ENCODE assay signal across 8 cellular contexts in genomic region chr5:80255425-80255751, GRCh38. TPM values are rescaled to one million over a fixed set of nuclear protein-coding genes. Genes with fewer than 3 reads are reported as not detected.
DNase-seq lines count a peak whose midpoint lies in the region; ATAC-seq, FAIRE-seq and TF ChIP-seq lines count a peak whose summit lies in the region.

No MANE protein-coding gene starts in this region.

- peak overlapping the region; percentile 68; the same call in 1 of the 2 replicates for H2BK5ac ChIP-seq in H1 (ENCODE audit: low read depth, low read length)
- H2BK5ac ChIP-seq in mesendoderm (ENCODE audit: low read length) = no peak overlapping the region

- POLR2A ChIA-PET in H1 (lab: Charles Lee; ENCODE audit: partially characterized antibody) = interaction anchor here (0.9 to 6.0 kb wide), 19 partner anchors 10 to 162 kb away, joined by 3 to 113 read pairs (median 7); partner anchors contain the start of gene ZFYVE16

- no peak for FAIRE-seq in H1 (lab: Jason Lieb, UNC)

- peak overlapping the region; percentile 55 for H3K56ac ChIP-seq in H1 (replicated peaks; ENCODE audit: insufficient read length, low read depth, low read length)
- peak overlapping the region; percentile 88 for H3K56ac ChIP-seq in mesendoderm (ENCODE audit: low read length)

- DNase-seq in ELF-1 (ENCODE audit: low read depth, low spot score) (peak; percentile 55), HuH-7.5 (ENCODE audit: low spot score) (peak; percentile 54), H1 (ENCODE audit: low read depth in 1 of 2, low spot score in 2 of 2) (no peak), mesendoderm (peak; percentile 63), T-helper 9 cell (no peak)
- DNase-seq in stimulated activated naive CD8-positive, alpha-beta T cell treated with anti-CD3 and anti-CD28 coated beads, Interleukin-15, amount 100 ng/mL, for 72 hours = peak in 1 of 2 donors; percentile 58

- H2BK20ac ChIP-seq in H1 (ENCODE audit: low read length) = no peak overlapping the region

- no peak for TF ChIP-seq CTCF in WI38 (IDR thresholded peaks at IDR 0.05; ENCODE audit: low read depth, low read length)
- no peak for TF ChIP-seq CTCF in H1 (IDR thresholded peaks at IDR 0.05; ENCODE audit: control extremely low read depth in 1 of 3, insufficient read depth in 1 of 3, low read depth in 1 of 3, low read length in 3 of 3)

- peaks cover 7 to 30% (median 24%) of the 10 kb centered on the region in 4 experiments for H3K4me1 ChIP-seq in H1 (replicated peaks in 1 of 4; ENCODE audit: control insufficient read depth in 3 of 4, insufficient read depth in 4 of 4, low read length in 3 of 4)
- H3K4me1 ChIP-seq in mesendoderm (ENCODE audit: control insufficient read depth, low read depth, low read length) = peaks cover 11% of the 10 kb centered on the region

- H2AK5ac ChIP-seq in H1 (ENCODE audit: low read depth, low read length) = no peak overlapping the region
- no peak overlapping the region for H2AK5ac ChIP-seq in mesendoderm (ENCODE audit: low read length)

- peak overlapping the region; percentile 90 to 96 for H3K4me2 ChIP-seq in H1 (ENCODE audit: insufficient read depth in 1 of 2, low read depth in 2 of 2, low read length in 2 of 2)
- H3K4me2 ChIP-seq in mesendoderm (ENCODE audit: low read length) = peak overlapping the region; percentile 62

- no peak overlapping the region for H3K14ac ChIP-seq in H1 (ENCODE audit: insufficient read length)

- peak overlapping the region; percentile 89 to 93 for H3K27ac Mint-ChIP-seq in stimulated activated naive CD8-positive, alpha-beta T cell treated with anti-CD3 and anti-CD28 coated beads, Interleukin-15, amount 100 ng/mL, for 72 hours

- peaks cover 16% of the 10 kb centered on the region for H3K23me2 ChIP-seq in H1 (ENCODE audit: low read depth, low read length)

- H4K5ac ChIP-seq in H1 (ENCODE audit: insufficient read length, low read depth, low read length) (no peak overlapping the region), mesendoderm (ENCODE audit: low read length) (no peak overlapping the region)

- no peak overlapping the region for H2AFZ ChIP-seq in H1 (ENCODE audit: low read length)

- peak overlapping the region; percentile 81 to 99 for H3K4me3 Mint-ChIP-seq in stimulated activated naive CD8-positive, alpha-beta T cell treated with anti-CD3 and anti-CD28 coated beads, Interleukin-15, amount 100 ng/mL, for 72 hours

- H3K4me1 Mint-ChIP-seq in stimulated activated naive CD8-positive, alpha-beta T cell treated with anti-CD3 and anti-CD28 coated beads, Interleukin-15, amount 100 ng/mL, for 72 hours = peaks cover 53% of the 10 kb centered on the region

- H3K79me2 ChIP-seq in H1 (ENCODE audit: control insufficient read depth in 1 of 2, insufficient read depth in 2 of 2, low read length in 2 of 2) = peaks cover 44 to 60% of the 10 kb centered on the region in 2 experiments
- H3K79me2 ChIP-seq in mesendoderm (ENCODE audit: control insufficient read depth, insufficient read depth, low read length) = peaks cover 49% of the 10 kb centered on the region

- no peak overlapping the region for H3K27ac ChIP-seq in H1 (ENCODE audit: low read depth, low read length)
- peak overlapping the region; percentile 45 for H3K27ac ChIP-seq in mesendoderm (ENCODE audit: low read depth, low read length)

- peak overlapping the region; percentile 40; the same call in 1 of the 2 replicates for H3K18ac ChIP-seq in H1 (ENCODE audit: extremely low read depth, low read length)
- H3K18ac ChIP-seq in mesendoderm (ENCODE audit: low read length) = peak overlapping the region; percentile 70

- no peak for TF ChIP-seq RAD21 in H1 (IDR thresholded peaks at IDR 0.05 in 1 of 2, conservative IDR thresholded peaks at IDR 0.05 in 1 of 2; ENCODE audit: low read depth in 2 of 2, low read length in 2 of 2)

- peak; percentile 30 for ATAC-seq in GM21576 (IDR thresholded peaks at IDR 0.05; ENCODE audit: unreplicated experiment)
- ATAC-seq in stimulated activated naive CD8-positive, alpha-beta T cell treated with anti-CD3 and anti-CD28 coated beads, Interleukin-15, amount 100 ng/mL, for 72 hours = peak; percentile 53

- no peak for TF ChIP-seq POLR2A in H1 (IDR thresholded peaks at IDR 0.05; ENCODE audit: control extremely low read depth in 1 of 2, low read depth in 2 of 2, low read length in 2 of 2)

- no peaks in the 10 kb centered on the region for H3K9me3 ChIP-seq in H1 (ENCODE audit: insufficient read depth in 2 of 2, low read depth in 1 of 2, low read length in 1 of 2)

- no peak overlapping the region for H2BK120ac ChIP-seq in H1 (replicated peaks; ENCODE audit: low read depth, low read length)
- H2BK120ac ChIP-seq in mesendoderm (ENCODE audit: low read depth, low read length) = no peak overlapping the region

- WGBS in H1 (ENCODE audit: extremely low coverage in 1 of 2, insufficient coverage in 1 of 2, insufficient read length in 1 of 2, insufficient replicate concordance in 2 of 2, low coverage in 1 of 2, low lambda C conversion rate in 2 of 2, missing lambda C conversion rate in 1 of 2), 2 experiments = 0% methylated on average over 6 of the region's 28 CpGs; no CpG with 5 or more reads in 1 of the 2 experiments
- no CpG with 5 or more reads among the region's 28 CpGs for WGBS in mesendoderm (ENCODE audit: extremely low coverage, insufficient coverage, low lambda C conversion rate)

- H2BK15ac ChIP-seq in H1 (ENCODE audit: low read length) (0 out of 2 replicates have a peak overlapping the region, but pooled peaks have one; percentile 92), mesendoderm (replicated peaks; ENCODE audit: low read depth) (no peak overlapping the region)

- H3K4me3 ChIP-seq in WI38 (ENCODE audit: low read depth, low read length) = peak overlapping the region; percentile 62
- H3K4me3 ChIP-seq in H1 (ENCODE audit: extremely low read depth in 1 of 4, insufficient read depth in 2 of 4, low read depth in 3 of 4, low read length in 4 of 4) = peak overlapping the region; percentile 79 to 92 (median 80)
- H3K4me3 ChIP-seq in mesendoderm (ENCODE audit: low read length) = peak overlapping the region; percentile 57

- H3K23ac ChIP-seq in H1 (ENCODE audit: insufficient read length) = no peak overlapping the region
- no peak overlapping the region for H3K23ac ChIP-seq in mesendoderm (ENCODE audit: low read length)

- H3K27me3 ChIP-seq in H1 (replicated peaks in 1 of 4; ENCODE audit: control insufficient read depth in 3 of 4, extremely low read depth in 1 of 4, insufficient read depth in 3 of 4, low read length in 3 of 4) = no peaks in the 10 kb centered on the region
- H3K27me3 ChIP-seq in mesendoderm (ENCODE audit: insufficient read depth, low read length, poor library complexity) = no peaks in the 10 kb centered on the region

- peaks cover 9 to 28% of the 10 kb centered on the region in 2 experiments for H4K20me1 ChIP-seq in H1 (replicated peaks in 1 of 2; ENCODE audit: control insufficient read depth in 1 of 2, insufficient read depth in 2 of 2, low read length in 2 of 2)

- no peak overlapping the region for H4K91ac ChIP-seq in H1 (replicated peaks; ENCODE audit: insufficient read length, low read length)

- peak overlapping the region; percentile 60 to 85 (median 66) for H3K9ac ChIP-seq in H1 (replicated peaks in 1 of 4; ENCODE audit: extremely low read depth in 1 of 4, low read depth in 3 of 4, low read length in 3 of 4)
- H3K9ac ChIP-seq in mesendoderm (ENCODE audit: low read length) = peak overlapping the region; percentile 77

- CTCF ChIA-PET in H1 (lab: Charles Lee; ENCODE audit: partially characterized antibody) = interaction anchor here (0.7 to 2.2 kb wide), 9 partner anchors 9 to 172 kb away, joined by 3 to 8 read pairs (median 4); no protein-coding TSS in a partner anchor

- H3K36me3 ChIP-seq in H1 (ENCODE audit: control insufficient read depth in 2 of 4, insufficient read depth in 4 of 4, low read length in 3 of 4) = peaks cover 0 to 4% (median 0%) of the 10 kb centered on the region in 4 experiments; a peak in 1 of 8 replicates
- no peaks in the 10 kb centered on the region for H3K36me3 ChIP-seq in mesendoderm (ENCODE audit: control insufficient read depth, insufficient read depth, low read length)

- H3K79me1 ChIP-seq in H1 (ENCODE audit: low read depth, low read length) (peaks cover 10% of the 10 kb centered on the region; the same call in 1 of the 2 replicates), mesendoderm (ENCODE audit: low read length) (peaks cover 10% of the 10 kb centered on the region)

- no peak overlapping the region for H3K4ac ChIP-seq in H1 (replicated peaks; ENCODE audit: insufficient read length, low read depth, low read length)
- peak overlapping the region; percentile 41 for H3K4ac ChIP-seq in mesendoderm (ENCODE audit: low read depth, low read length)

- H4K8ac ChIP-seq in H1 (ENCODE audit: extremely low read depth, insufficient read depth, low read length) (peak overlapping the region; percentile 5), mesendoderm (ENCODE audit: low read depth, low read length) (no peak overlapping the region)

- H3K27me3 Mint-ChIP-seq in stimulated activated naive CD8-positive, alpha-beta T cell treated with anti-CD3 and anti-CD28 coated beads, Interleukin-15, amount 100 ng/mL, for 72 hours = no peaks in the 10 kb centered on the region

- TF ChIP-seq EP300 in H1 (IDR thresholded peaks at IDR 0.05; ENCODE audit: borderline replicate concordance in 1 of 2, low read depth in 2 of 2, low read length in 2 of 2) = no peak

- H2BK12ac ChIP-seq in H1 (ENCODE audit: low read depth, low read length) = 0 out of 2 replicates have a peak overlapping the region, but pooled peaks have one; percentile 2

- H3K9me3 Mint-ChIP-seq in stimulated activated naive CD8-positive, alpha-beta T cell treated with anti-CD3 and anti-CD28 coated beads, Interleukin-15, amount 100 ng/mL, for 72 hours = no peaks in the 10 kb centered on the region

TF ChIP-seq in H1, 55 proteins besides CTCF, POLR2A, EP300 and RAD21 (continues in another document):
- no peak for TF ChIP-seq ZNF274 (IDR thresholded peaks at IDR 0.05; ENCODE audit: borderline replicate concordance, extremely low read depth, low read length)
- TF ChIP-seq SIN3A (conservative IDR thresholded peaks at IDR 0.05 in 1 of 2, IDR thresholded peaks at IDR 0.05 in 1 of 2; ENCODE audit: low read depth in 1 of 2, low read length in 2 of 2) = peak in 1 of 2 experiments; percentile 80; a peak in 1 of 4 replicates
- TF ChIP-seq HDAC2 (IDR thresholded peaks at IDR 0.05; ENCODE audit: borderline replicate concordance in 1 of 2, low read depth in 2 of 2, low read length in 2 of 2) = 0 out of 4 replicates have a peak, but pooled peaks of 1 of the 2 experiments have one; percentile 44
- no peak for TF ChIP-seq KDM1A (IDR thresholded peaks at IDR 0.05; ENCODE audit: borderline replicate concordance, low read length)

RNA-seq across cellular contexts. Expression of gene SERINC5, which starts 0.5 kb away (rescaled TPM):
- total RNA-seq in H1 (2021; fragmentation: NEBNext Ultra II Directional; extraction: Animal tissue kit (Norgen Biotek cat#: 25700)) = 144 and 149 TPM in 2 replicates
- polyA plus RNA-seq in H1 (2011; rRNA removed) = 27.2 and 32.2 TPM in 2 replicates
- 34.6 TPM for polyA plus RNA-seq in H1 (2011; cell fraction: cytosol; rRNA removed)
- polyA plus RNA-seq in H1 (2011; cell fraction: nucleus; rRNA removed) = 31.3 TPM
- 36.8 to 55.0 TPM (median 47.7 TPM) in 4 replicates for polyA plus RNA-seq in H1 (2012, experiment 1 of 2)
- 5.6 TPM for polyA plus RNA-seq in H1 (2012, experiment 2 of 2)
- polyA plus RNA-seq in H1 (2013, experiment 1 of 2) = 97.2 TPM
- 109 TPM for polyA plus RNA-seq in H1 (2013, experiment 2 of 2)
- polyA minus RNA-seq in H1 (2011; rRNA and poly(A)+ RNA removed) = 121 and 134 TPM in 2 replicates
- polyA minus RNA-seq in H1 (2011; cell fraction: cytosol; rRNA and poly(A)+ RNA removed) = 58.9 TPM
- polyA minus RNA-seq in H1 (2011; cell fraction: nucleus; rRNA and poly(A)+ RNA removed) = 62.1 TPM
- 39.2 TPM for polyA plus RNA-seq in mesendoderm (2013, experiment 1 of 2)
- polyA plus RNA-seq in mesendoderm (2013, experiment 2 of 2) = 42.4 TPM

Comparison
In these comparisons a context has a peak if more than half of its experiments do, and no peak if none do; other contexts are left out.
1. DNase-seq: peak in ELF-1 (single experiment), HuH-7.5 (single experiment) and mesendoderm (single experiment); none in H1 (0 of 2) and T-helper 9 cell (single experiment).
2. Peak in every context shown above with its lines, with median percentiles within 50 percentile points of each other: H3K4me3 ChIP-seq.